Comparison of ENCODE assay signal across 1 cellular context in the genomic region with DNA sequence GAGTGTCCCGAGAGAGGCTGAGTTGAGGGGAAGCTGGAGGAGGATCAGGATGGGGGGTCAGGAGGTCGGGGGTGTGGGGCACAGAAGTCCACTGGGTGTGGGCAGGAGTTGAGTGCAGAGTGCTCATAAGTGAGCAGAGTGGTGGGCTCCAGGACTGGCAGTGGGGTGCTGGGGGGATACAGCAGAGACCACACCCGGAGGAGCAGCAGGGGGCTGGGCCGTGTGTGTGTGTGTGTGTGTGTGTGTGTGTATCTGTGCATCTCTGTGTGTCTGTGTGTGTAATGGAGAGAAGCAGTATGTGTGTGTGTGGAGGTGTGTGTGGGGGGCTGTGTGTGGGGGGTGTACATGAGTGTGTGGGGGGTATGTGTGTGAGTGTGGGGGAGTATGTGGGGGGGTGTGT.
A peak's percentile ranks its signal among the peaks of the same experiment; 100 is the strongest.
TF ChIP-seq lines count a peak whose summit lies in the region.

No MANE protein-coding gene starts in this region.

TF ChIP-seq in HEK293, 187 proteins besides CTCF, POLR2A, EP300 and RAD21 (continued from another document):
- TF ChIP-seq, protein P1, sequence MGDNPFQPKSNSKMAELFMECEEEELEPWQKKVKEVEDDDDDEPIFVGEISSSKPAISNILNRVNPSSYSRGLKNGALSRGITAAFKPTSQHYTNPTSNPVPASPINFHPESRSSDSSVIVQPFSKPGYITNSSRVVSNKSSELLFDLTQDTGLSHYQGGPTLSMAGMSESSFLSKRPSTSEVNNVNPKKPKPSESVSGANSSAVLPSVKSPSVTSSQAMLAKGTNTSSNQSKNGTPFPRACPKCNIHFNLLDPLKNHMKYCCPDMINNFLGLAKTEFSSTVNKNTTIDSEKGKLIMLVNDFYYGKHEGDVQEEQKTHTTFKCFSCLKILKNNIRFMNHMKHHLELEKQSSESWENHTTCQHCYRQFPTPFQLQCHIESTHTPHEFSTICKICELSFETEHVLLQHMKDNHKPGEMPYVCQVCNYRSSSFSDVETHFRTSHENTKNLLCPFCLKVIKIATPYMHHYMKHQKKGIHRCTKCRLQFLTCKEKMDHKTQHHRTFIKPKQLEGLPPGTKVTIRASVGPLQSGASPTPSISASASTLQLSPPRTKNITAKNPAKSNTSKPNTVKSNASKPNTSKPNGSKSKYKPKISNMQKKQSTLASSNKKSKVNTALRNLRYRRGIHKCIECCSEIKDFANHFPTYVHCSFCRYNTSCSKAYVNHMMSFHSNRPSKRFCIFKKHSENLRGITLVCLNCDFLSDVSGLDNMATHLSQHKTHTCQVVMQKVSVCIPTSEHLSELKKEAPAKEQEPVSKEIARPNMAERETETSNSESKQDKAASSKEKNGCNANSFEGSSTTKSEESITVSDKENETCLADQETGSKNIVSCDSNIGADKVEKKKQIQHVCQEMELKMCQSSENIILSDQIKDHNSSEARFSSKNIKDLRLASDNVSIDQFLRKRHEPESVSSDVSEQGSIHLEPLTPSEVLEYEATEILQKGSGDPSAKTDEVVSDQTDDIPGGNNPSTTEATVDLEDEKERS (tag by site-specific recombination; IDR thresholded peaks at IDR 0.05) = no peak
- TF ChIP-seq, protein P2, sequence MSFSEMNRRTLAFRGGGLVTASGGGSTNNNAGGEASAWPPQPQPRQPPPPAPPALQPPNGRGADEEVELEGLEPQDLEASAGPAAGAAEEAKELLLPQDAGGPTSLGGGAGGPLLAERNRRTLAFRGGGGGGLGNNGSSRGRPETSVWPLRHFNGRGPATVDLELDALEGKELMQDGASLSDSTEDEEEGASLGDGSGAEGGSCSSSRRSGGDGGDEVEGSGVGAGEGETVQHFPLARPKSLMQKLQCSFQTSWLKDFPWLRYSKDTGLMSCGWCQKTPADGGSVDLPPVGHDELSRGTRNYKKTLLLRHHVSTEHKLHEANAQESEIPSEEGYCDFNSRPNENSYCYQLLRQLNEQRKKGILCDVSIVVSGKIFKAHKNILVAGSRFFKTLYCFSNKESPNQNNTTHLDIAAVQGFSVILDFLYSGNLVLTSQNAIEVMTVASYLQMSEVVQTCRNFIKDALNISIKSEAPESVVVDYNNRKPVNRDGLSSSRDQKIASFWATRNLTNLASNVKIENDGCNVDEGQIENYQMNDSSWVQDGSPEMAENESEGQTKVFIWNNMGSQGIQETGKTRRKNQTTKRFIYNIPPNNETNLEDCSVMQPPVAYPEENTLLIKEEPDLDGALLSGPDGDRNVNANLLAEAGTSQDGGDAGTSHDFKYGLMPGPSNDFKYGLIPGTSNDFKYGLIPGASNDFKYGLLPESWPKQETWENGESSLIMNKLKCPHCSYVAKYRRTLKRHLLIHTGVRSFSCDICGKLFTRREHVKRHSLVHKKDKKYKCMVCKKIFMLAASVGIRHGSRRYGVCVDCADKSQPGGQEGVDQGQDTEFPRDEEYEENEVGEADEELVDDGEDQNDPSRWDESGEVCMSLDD (tag by site-specific recombination; IDR thresholded peaks at IDR 0.05) = peak; percentile 71; the same call in 1 of the 2 replicates
- peak; percentile 76 for TF ChIP-seq ZFHX2 (tag by site-specific recombination; conservative IDR thresholded peaks at IDR 0.05)
